Comparison of ENCODE assay signal across 20 cellular contexts in the genomic region with DNA sequence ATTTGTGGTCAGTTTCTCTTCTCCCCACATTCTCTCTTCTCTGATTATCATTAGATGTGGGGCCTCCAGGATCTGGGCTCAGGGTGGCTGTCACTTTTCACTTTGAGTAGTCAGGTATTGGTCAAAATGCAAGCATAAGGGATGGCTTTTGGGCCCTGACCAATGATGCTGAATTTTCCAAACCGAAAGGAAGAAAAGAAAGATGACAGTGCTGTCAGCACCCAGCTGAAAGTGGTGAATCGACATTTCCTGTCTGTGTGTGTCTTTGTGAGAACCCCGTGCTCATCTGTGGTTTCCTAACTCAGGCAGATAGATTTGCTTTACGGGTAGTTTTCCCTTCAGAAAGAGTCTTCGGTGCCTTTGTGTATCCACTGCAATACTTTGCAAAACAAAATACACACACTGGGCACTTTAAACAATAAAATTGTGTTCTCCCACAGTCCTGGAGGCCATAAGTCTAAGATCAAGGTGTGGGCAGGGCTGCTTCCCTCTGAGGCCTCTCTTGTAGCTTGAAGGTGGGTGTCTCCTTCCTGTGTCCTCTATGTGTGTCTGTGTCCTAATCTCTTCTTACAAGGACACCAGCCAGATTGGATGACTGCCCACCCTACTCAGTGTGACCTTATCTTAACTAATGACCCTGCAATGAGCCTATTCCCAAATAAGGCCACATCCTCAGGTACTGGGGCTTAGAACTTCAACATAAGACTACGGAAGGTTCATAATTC.
DNase-seq lines count a peak whose midpoint lies in the region; ATAC-seq lines count a peak whose summit lies in the region.
"Had no signal": no experiment of that assay in that cellular context is flagged by ENCODE, and none has a peak within 500 bp of the region (broad histone marks: within the 10 kb centered on the region; RNA-seq: fewer than 3 reads in every experiment).

No MANE protein-coding gene starts in this region.

- ATAC-seq in Right ventricle myocardium superior (ENCODE audit: poor library complexity) (peak; percentile 48), right cardiac atrium (no peak), GM18517 (IDR thresholded peaks at IDR 0.05; ENCODE audit: unreplicated experiment) (no peak), GM19452 (IDR thresholded peaks at IDR 0.05; ENCODE audit: unreplicated experiment) (no peak)
- ATAC-seq in activated T-helper 17 cell treated with anti-CD3 and anti-CD28 coated beads, Interleukin-2, amount 50 U/mL, for 72 hours (replicated peaks): peak; percentile 84
- peak; percentile 79 for ATAC-seq in stimulated activated naive CD8-positive, alpha-beta T cell treated with anti-CD3 and anti-CD28 coated beads, Interleukin-15, amount 100 ng/mL, for 72 hours
- ATAC-seq: heart left ventricle; left lung; right lobe of liver; stimulated activated effector memory CD8-positive, alpha-beta T cell treated with anti-CD3 and anti-CD28 coated beads, Interleukin-12 subunit alpha, Interleukin-12 subunit beta, amount 100 ng/mL, for 72 hours had no signal

- H3K9me3 Mint-ChIP-seq in activated T-helper 17 cell treated with anti-CD3 and anti-CD28 coated beads, Interleukin-2, amount 50 U/mL, for 72 hours: peaks cover 13% of the 10 kb centered on the region
- H3K9me3 Mint-ChIP-seq in stimulated activated naive CD8-positive, alpha-beta T cell treated with anti-CD3 and anti-CD28 coated beads, Interleukin-15, amount 100 ng/mL, for 72 hours: peaks cover 15 to 19% of the 10 kb centered on the region in 2 donors

- intact Hi-C loops in Right ventricle myocardium superior (cut with DNase I) (no loop called here), right cardiac atrium (cut with DNase I) (no loop called here)

- peaks cover 2% of the 10 kb centered on the region for H3K9me3 ChIP-seq in right cardiac atrium (ENCODE audit: control insufficient read depth, low read length)
- H3K9me3 ChIP-seq: right lobe of liver had no signal

- no peak for DNase-seq in Right ventricle myocardium superior
- DNase-seq in right cardiac atrium: no peak
- DNase-seq in M059J (ENCODE audit: low read depth): peak; percentile 35
- DNase-seq in stimulated activated naive CD8-positive, alpha-beta T cell treated with anti-CD3 and anti-CD28 coated beads, Interleukin-15, amount 100 ng/mL, for 72 hours: no peak
- DNase-seq: DMS79 treated with DMSO at 0.1 percent for 48 hours, left lung, midbrain, NCI-H1105, NCI-H2107, NCI-H510A treated with DMSO at 0.1 percent for 48 hours, Peyer's patch, right lobe of liver had no signal

- no peak overlapping the region for H3K4me3 Mint-ChIP-seq in activated T-helper 17 cell treated with anti-CD3 and anti-CD28 coated beads, Interleukin-2, amount 50 U/mL, for 72 hours
- peak overlapping the region in 1 of 2 donors; percentile 9 for H3K4me3 Mint-ChIP-seq in stimulated activated naive CD8-positive, alpha-beta T cell treated with anti-CD3 and anti-CD28 coated beads, Interleukin-15, amount 100 ng/mL, for 72 hours
- H3K4me3 Mint-ChIP-seq: nephron; stimulated activated effector memory CD8-positive, alpha-beta T cell treated with anti-CD3 and anti-CD28 coated beads, Interleukin-12 subunit alpha, Interleukin-12 subunit beta, amount 100 ng/mL, for 72 hours had no signal

- no peaks in the 10 kb centered on the region for H3K4me1 Mint-ChIP-seq in activated T-helper 17 cell treated with anti-CD3 and anti-CD28 coated beads, Interleukin-2, amount 50 U/mL, for 72 hours
- peaks cover 11% of the 10 kb centered on the region for H3K4me1 Mint-ChIP-seq in stimulated activated naive CD8-positive, alpha-beta T cell treated with anti-CD3 and anti-CD28 coated beads, Interleukin-15, amount 100 ng/mL, for 72 hours
- H3K4me1 Mint-ChIP-seq: nephron; stimulated activated effector memory CD8-positive, alpha-beta T cell treated with anti-CD3 and anti-CD28 coated beads, Interleukin-12 subunit alpha, Interleukin-12 subunit beta, amount 100 ng/mL, for 72 hours had no signal

- no peaks in the 10 kb centered on the region for H3K4me1 ChIP-seq in right cardiac atrium (ENCODE audit: control insufficient read depth, insufficient read depth, low read length)
- H3K4me1 ChIP-seq: heart left ventricle, left lung, parathyroid adenoma, Peyer's patch, right lobe of liver had no signal

- no peaks in the 10 kb centered on the region for H3K27me3 ChIP-seq in right cardiac atrium (ENCODE audit: control insufficient read depth, insufficient read depth)
- H3K27me3 ChIP-seq: left lung, Peyer's patch, right lobe of liver had no signal

- no peak overlapping the region for H3K27ac ChIP-seq in right cardiac atrium (ENCODE audit: low read length)
- H3K27ac ChIP-seq: heart left ventricle, left lung, parathyroid adenoma, Peyer's patch, right lobe of liver, thoracic aorta had no signal

- H3K27ac Mint-ChIP-seq in activated T-helper 17 cell treated with anti-CD3 and anti-CD28 coated beads, Interleukin-2, amount 50 U/mL, for 72 hours: no peak overlapping the region
- H3K27ac Mint-ChIP-seq in stimulated activated naive CD8-positive, alpha-beta T cell treated with anti-CD3 and anti-CD28 coated beads, Interleukin-15, amount 100 ng/mL, for 72 hours: no peak overlapping the region
- H3K27ac Mint-ChIP-seq: nephron; stimulated activated effector memory CD8-positive, alpha-beta T cell treated with anti-CD3 and anti-CD28 coated beads, Interleukin-12 subunit alpha, Interleukin-12 subunit beta, amount 100 ng/mL, for 72 hours had no signal

- no peak overlapping the region for H3K4me3 ChIP-seq in right cardiac atrium (ENCODE audit: low read length)
- H3K4me3 ChIP-seq: heart left ventricle, left lung, Peyer's patch, right lobe of liver, thoracic aorta had no signal

- peaks cover 4% of the 10 kb centered on the region for H3K27me3 Mint-ChIP-seq in activated T-helper 17 cell treated with anti-CD3 and anti-CD28 coated beads, Interleukin-2, amount 50 U/mL, for 72 hours
- no peaks in the 10 kb centered on the region for H3K27me3 Mint-ChIP-seq in stimulated activated naive CD8-positive, alpha-beta T cell treated with anti-CD3 and anti-CD28 coated beads, Interleukin-15, amount 100 ng/mL, for 72 hours

- WGBS in right cardiac atrium: 78% methylated on average over 6 of the region's 6 CpGs

- H3K36me3 Mint-ChIP-seq in activated T-helper 17 cell treated with anti-CD3 and anti-CD28 coated beads, Interleukin-2, amount 50 U/mL, for 72 hours (ENCODE audit: low read depth): no peaks in the 10 kb centered on the region
- H3K36me3 Mint-ChIP-seq: stimulated activated effector memory CD8-positive, alpha-beta T cell treated with anti-CD3 and anti-CD28 coated beads, Interleukin-12 subunit alpha, Interleukin-12 subunit beta, amount 100 ng/mL, for 72 hours had no signal

Comparison
In these comparisons a context has a peak if more than half of its experiments do, and no peak if none do; other contexts are left out.
1. ATAC-seq: peak in Right ventricle myocardium superior (single experiment), activated T-helper 17 cell treated with anti-CD3 and anti-CD28 coated beads, Interleukin-2, amount 50 U/mL, for 72 hours (single experiment) and stimulated activated naive CD8-positive, alpha-beta T cell treated with anti-CD3 and anti-CD28 coated beads, Interleukin-15, amount 100 ng/mL, for 72 hours (single experiment); none in right cardiac atrium (0 of 2), GM18517 (single experiment) and GM19452 (single experiment).